ENCODE assay signal across 1 cellular context in genomic region chr22:19728271-19728670, GRCh38.
TF ChIP-seq lines count a peak whose summit lies in the region.

No MANE protein-coding gene starts in this region.

TF ChIP-seq in H1, 55 proteins besides CTCF, POLR2A, EP300 and RAD21 (continued from another document):
- TF ChIP-seq CHD7 (IDR thresholded peaks at IDR 0.05; ENCODE audit: insufficient replicate concordance, low read length) (no peak), NANOG (IDR thresholded peaks at IDR 0.05; ENCODE audit: insufficient read depth, low read depth, low read length, poor library complexity, severe bottlenecking) (no peak), SIN3A (conservative IDR thresholded peaks at IDR 0.05 in 1 of 2, IDR thresholded peaks at IDR 0.05 in 1 of 2; ENCODE audit: low read depth in 1 of 2, low read length in 2 of 2) (no peak)
